ENCODE assay signal across 30 cellular contexts in genomic region chr19:51323481-51323891, GRCh38. TPM values are rescaled to one million over a fixed set of nuclear protein-coding genes. Genes with fewer than 3 reads are reported as not detected.
"Had no signal": no experiment of that assay in that cellular context is flagged by ENCODE, and none has a peak within 500 bp of the region (broad histone marks: within the 10 kb centered on the region; RNA-seq: fewer than 3 reads in every experiment).

No MANE protein-coding gene starts in this region.

- FAIRE-seq: astrocyte, endothelial cell of umbilical vein, pancreas had no signal

- H3K36me3 Mint-ChIP-seq: activated naive CD8-positive, alpha-beta T cell had no signal

- H3K4me3 ChIP-seq: gastroesophageal sphincter, hepatocyte, pancreas, psoas muscle, right atrium auricular region, testis, transverse colon had no signal

- H3K27ac Mint-ChIP-seq: activated CD4-positive, alpha-beta T cell treated with anti-CD3 and anti-CD28 coated beads for 36 hours; activated CD8-positive, alpha-beta memory T cell treated with anti-CD3 and anti-CD28 coated beads, Interleukin-2, amount 10 ng/mL, durations not matched to agents 7 days and 5 days; activated CD8-positive, alpha-beta T cell treated with anti-CD3 and anti-CD28 coated beads, Interleukin-2, amount 10 ng/mL, durations not matched to agents 7 days and 5 days; activated naive CD8-positive, alpha-beta T cell; mesothelial cell of epicardium; nephron progenitor cell had no signal

- DNase-seq: activated CD4-positive, alpha-beta T cell treated with anti-CD3 and anti-CD28 coated beads for 36 hours; activated CD4-positive, CD25-positive, alpha-beta regulatory T cell; activated CD8-positive, alpha-beta memory T cell treated with anti-CD3 and anti-CD28 coated beads, Interleukin-2, amount 10 ng/mL, durations not matched to agents 7 days and 5 days; activated CD8-positive, alpha-beta T cell treated with anti-CD3 and anti-CD28 coated beads, Interleukin-2, amount 10 ng/mL, durations not matched to agents 7 days and 5 days; activated naive CD4-positive, alpha-beta T cell treated with Interleukin-2 at 50 U/mL for 16 hours; activated T-cell treated with anti-CD3 and anti-CD28 coated beads, Interleukin-2, amount 50 U/mL, for 48 hours; brain microvascular endothelial cell; cortex of kidney; islet precursor cell; naive B cell; nephron progenitor cell; pancreas; psoas muscle; stimulated activated CD4-positive, alpha-beta T cell treated with anti-CD3 and anti-CD28 coated beads, Interleukin-2, amount 100 ng/mL, for 48 hours; stimulated activated naive CD8-positive, alpha-beta T cell treated with anti-CD3 and anti-CD28 coated beads, Interleukin-15, Interleukin-2, amounts not matched to agents 100 U/mL and 50 U/mL, for 24 hours; T-helper 1 cell; testis; transverse colon had no signal

- ATAC-seq: activated CD4-positive, alpha-beta T cell treated with anti-CD3 and anti-CD28 coated beads for 36 hours; activated CD8-positive, alpha-beta memory T cell treated with anti-CD3 and anti-CD28 coated beads, Interleukin-2, amount 10 ng/mL, durations not matched to agents 7 days and 5 days; activated CD8-positive, alpha-beta T cell treated with anti-CD3 and anti-CD28 coated beads, Interleukin-2, amount 10 ng/mL, durations not matched to agents 7 days and 5 days; gastroesophageal sphincter; pancreas; psoas muscle; stimulated activated naive CD8-positive, alpha-beta T cell treated with anti-CD3 and anti-CD28 coated beads, Interleukin-15, Interleukin-2, amounts not matched to agents 100 U/mL and 50 U/mL, for 24 hours had no signal

- H3K27me3 ChIP-seq: hepatocyte, testis had no signal

- H3K9me3 Mint-ChIP-seq: mesothelial cell of epicardium had no signal

- H3K4me1 ChIP-seq: psoas muscle had no signal

- H3K36me3 ChIP-seq: brain microvascular endothelial cell, gastroesophageal sphincter, pancreas, right atrium auricular region, transverse colon had no signal

- H3K9me3 ChIP-seq: gastroesophageal sphincter, pancreas, psoas muscle, right atrium auricular region, testis, transverse colon had no signal

- H3K4me3 Mint-ChIP-seq: activated CD4-positive, alpha-beta T cell treated with anti-CD3 and anti-CD28 coated beads for 36 hours; activated CD8-positive, alpha-beta memory T cell treated with anti-CD3 and anti-CD28 coated beads, Interleukin-2, amount 10 ng/mL, durations not matched to agents 7 days and 5 days; activated CD8-positive, alpha-beta T cell treated with anti-CD3 and anti-CD28 coated beads, Interleukin-2, amount 10 ng/mL, durations not matched to agents 7 days and 5 days; activated naive CD8-positive, alpha-beta T cell; mesothelial cell of epicardium; naive B cell; nephron progenitor cell had no signal

- H3K79me2 ChIP-seq: hepatocyte had no signal

- H3K4me2 ChIP-seq: hepatocyte had no signal

- H3K27ac ChIP-seq: brain microvascular endothelial cell, gastroesophageal sphincter, hepatocyte, pancreas, psoas muscle, right atrium auricular region, testis, transverse colon had no signal

- H2AFZ ChIP-seq: hepatocyte had no signal

RNA-seq across cellular contexts. Expression of gene IGLON5, which starts 12.0 kb away (rescaled TPM):
- total RNA-seq: activated CD8-positive, alpha-beta T cell treated with anti-CD3 and anti-CD28 coated beads, Interleukin-2, amount 10 ng/mL, durations not matched to agents 7 days and 5 days; cardiac septum; endothelial cell of umbilical vein; fibroblast of lung; fibroblast of villous mesenchyme; gastroesophageal sphincter had no signal
- polyA plus RNA-seq: endothelial cell of umbilical vein, fibroblast of lung had no signal

RNA-seq across cellular contexts. Expression of gene CLDND2, which starts 45.3 kb away (rescaled TPM):
- total RNA-seq: chondrocyte, fibroblast of lung, fibroblast of villous mesenchyme, gastroesophageal sphincter, right atrium auricular region, transverse colon, urinary bladder had no signal
- polyA plus RNA-seq: endothelial cell of umbilical vein, fibroblast of lung had no signal

RNA-seq across cellular contexts. Expression of gene NKG7, which starts 49.0 kb away (rescaled TPM):
- total RNA-seq: astrocyte, chondrocyte, endothelial cell of umbilical vein, fibroblast of lung, fibroblast of villous mesenchyme, hepatocyte, mesothelial cell of epicardium had no signal
- polyA plus RNA-seq: endothelial cell of umbilical vein, fibroblast of lung, hepatocyte had no signal
